ENCODE assay signal across 8 cellular contexts in genomic region chr5:111757582-111758283, GRCh38. TPM values are rescaled to one million over a fixed set of nuclear protein-coding genes. Genes with fewer than 3 reads are reported as not detected.
DNase-seq lines count a peak whose midpoint lies in the region; ATAC-seq and TF ChIP-seq lines count a peak whose summit lies in the region.

No MANE protein-coding gene starts in this region.

- no peaks in the 10 kb centered on the region for H3K27me3 ChIP-seq in BJ (ENCODE audit: control insufficient read depth, insufficient read depth, low read length)
- no peaks in the 10 kb centered on the region for H3K27me3 ChIP-seq in liver (ENCODE audit: control insufficient read depth in 4 of 4, insufficient read depth in 4 of 4, low read length in 3 of 4)

- intact Hi-C loops in dendritic cell treated with granulocyte-macrophage colony-stimulating factor and Interleukin-4, amounts not matched to agents 40 ng/mL and 50 ng/mL, for 4 days (cut with micrococcal nuclease), result loop anchor here (5.0 kb wide), 2 partner anchors 205 to 390 kb away; no protein-coding TSS in a partner anchor

- TF ChIP-seq RAD21 in liver (IDR thresholded peaks at IDR 0.05), result peak in 1 of 2 donors; percentile 31

- TF ChIP-seq POLR2A in GM19193 (IDR thresholded peaks at IDR 0.05; ENCODE audit: extremely low read depth, insufficient read depth, insufficient read length), result peak; percentile 69

- TF ChIP-seq CTCF in BJ (IDR thresholded peaks at IDR 0.05; ENCODE audit: insufficient read depth, low read depth, low read length), result no peak
- TF ChIP-seq CTCF in liver (IDR thresholded peaks at IDR 0.05; ENCODE audit: low read depth, low read length, missing input control), result no peak

- peaks cover 0 to 20% (median 8%) of the 10 kb centered on the region in 4 donors for H3K4me1 ChIP-seq in liver (ENCODE audit: control insufficient read depth in 4 of 4, insufficient read depth in 4 of 4, low read length in 3 of 4)

- H3K36me3 ChIP-seq in BJ (ENCODE audit: control insufficient read depth, insufficient read depth, low read length) (no peaks in the 10 kb centered on the region; the same call in 1 of the 2 replicates), liver (ENCODE audit: control insufficient read depth in 4 of 4, insufficient read depth in 3 of 4, low read depth in 1 of 4, low read length in 3 of 4) (no peaks in the 10 kb centered on the region)

- peak; percentile 69 for DNase-seq in BJ (ENCODE audit: low read depth)
- peak; percentile 69 for DNase-seq in NCI-H510A treated with DMSO at 0.1 percent for 48 hours (lab: John Stamatoyannopoulos, UW)
- DNase-seq in activated CD4-positive, alpha-beta T cell treated with anti-CD3 and anti-CD28 coated beads, Interleukin-2, amount 50 U/mL, for 24 hours (ENCODE audit: low read depth in 1 of 2, low spot score in 1 of 2), result peak; percentile 44 to 64
- DNase-seq in stimulated activated CD4-positive, alpha-beta T cell treated with anti-CD3 and anti-CD28 coated beads, Interleukin-4, amount 100 ng/mL, for 1 hour, result peak; percentile 78

- H3K27ac Mint-ChIP-seq in dendritic cell treated with granulocyte-macrophage colony-stimulating factor and Interleukin-4, amounts not matched to agents 40 ng/mL and 50 ng/mL, for 4 days, result peak overlapping the region; percentile 84

- peaks cover 44% of the 10 kb centered on the region for H3K4me1 Mint-ChIP-seq in dendritic cell treated with granulocyte-macrophage colony-stimulating factor and Interleukin-4, amounts not matched to agents 40 ng/mL and 50 ng/mL, for 4 days (ENCODE audit: low read depth)

- H3K4me3 ChIP-seq in BJ (ENCODE audit: low read depth, low read length) (peak overlapping the region; percentile 73), liver (ENCODE audit: low read depth in 1 of 3, low read length in 3 of 3) (peak overlapping the region; percentile 74 to 86 (median 79))

- H3K27me3 Mint-ChIP-seq in dendritic cell treated with granulocyte-macrophage colony-stimulating factor and Interleukin-4, amounts not matched to agents 40 ng/mL and 50 ng/mL, for 4 days, result peaks cover 22% of the 10 kb centered on the region

- H3K9me3 ChIP-seq in liver (ENCODE audit: control insufficient read depth in 4 of 4, low read length in 3 of 4), result no peaks in the 10 kb centered on the region

- ATAC-seq in HG03378 (IDR thresholded peaks at IDR 0.05; ENCODE audit: unreplicated experiment), result peak; percentile 71

- H3K9me3 Mint-ChIP-seq in dendritic cell treated with granulocyte-macrophage colony-stimulating factor and Interleukin-4, amounts not matched to agents 40 ng/mL and 50 ng/mL, for 4 days, result no peaks in the 10 kb centered on the region

- H3K9ac ChIP-seq in liver (ENCODE audit: low read depth in 1 of 2, low read length in 2 of 2), result peak overlapping the region; percentile 43 to 89

- POLR2A ChIA-PET in BJ (lab: Charles Lee), result interaction anchor here (0.6 to 1.4 kb wide), 6 partner anchors 36 to 403 kb away, joined by 3 to 6 read pairs (median 4); no protein-coding TSS in a partner anchor

- CTCF ChIA-PET in BJ (lab: Yijun Ruan, JAX), result interaction anchor here (0.7 to 1.8 kb wide), 10 partner anchors 9 to 323 kb away, joined by 3 to 5 read pairs (median 4); no protein-coding TSS in a partner anchor

- H3K27ac ChIP-seq in liver (ENCODE audit: low read depth in 1 of 2, low read length in 2 of 2), result peak overlapping the region; percentile 92 to 94

- no peaks in the 10 kb centered on the region for H3K36me3 Mint-ChIP-seq in dendritic cell treated with granulocyte-macrophage colony-stimulating factor and Interleukin-4, amounts not matched to agents 40 ng/mL and 50 ng/mL, for 4 days (ENCODE audit: low read depth)

- H3K4me3 Mint-ChIP-seq in dendritic cell treated with granulocyte-macrophage colony-stimulating factor and Interleukin-4, amounts not matched to agents 40 ng/mL and 50 ng/mL, for 4 days, result peak overlapping the region; percentile 84

- WGBS in liver, result under 1% methylated on average over 88 of the region's 88 CpGs

TF ChIP-seq in liver, 16 proteins besides CTCF, POLR2A, EP300 and RAD21:
- TF ChIP-seq HNF4A (conservative IDR thresholded peaks at IDR 0.05) (peak in 1 of 2 donors; percentile 9), YY1 (IDR thresholded peaks at IDR 0.05) (peak; percentile 85), EGR1 (IDR thresholded peaks at IDR 0.05; ENCODE audit: low read depth in 2 of 2) (no peak), HNF4G (IDR thresholded peaks at IDR 0.05) (no peak), GABPA (IDR thresholded peaks at IDR 0.05 in 1 of 2, conservative IDR thresholded peaks at IDR 0.05 in 1 of 2) (no peak), ZBTB33 (IDR thresholded peaks at IDR 0.05) (no peak), TAF1 (conservative IDR thresholded peaks at IDR 0.05) (no peak), FOXA1 (IDR thresholded peaks at IDR 0.05) (no peak), SP1 (IDR thresholded peaks at IDR 0.05) (peak; percentile 35), FOXA2 (IDR thresholded peaks at IDR 0.05) (no peak), NR2F2 (IDR thresholded peaks at IDR 0.05) (no peak), REST (IDR thresholded peaks at IDR 0.05) (peak; percentile 6), MAX (IDR thresholded peaks at IDR 0.05) (no peak), ATF3 (IDR thresholded peaks at IDR 0.05) (no peak), RXRA (IDR thresholded peaks at IDR 0.05) (peak in 1 of 2 donors; percentile 12), JUND (IDR thresholded peaks at IDR 0.05) (no peak)

RNA-seq across cellular contexts. Expression of gene NREP, which starts 0.7 kb away (rescaled TPM):
- 387 and 609 TPM in 2 replicates for polyA plus RNA-seq in BJ (2011; rRNA removed)
- polyA minus RNA-seq in BJ (2011; rRNA and poly(A)+ RNA removed), result 227 and 255 TPM in 2 replicates
- total RNA-seq in liver, result 10 to 100 TPM; 12.6 to 82.7 TPM
- 1 to 10 TPM; 3.0 to 7.0 TPM for polyA plus RNA-seq in liver

Comparison
In these comparisons a context has a peak if more than half of its experiments do, and no peak if none do; other contexts are left out.
1. Peak in every context shown above with its lines: DNase-seq, ATAC-seq, H3K4me3 ChIP-seq and H3K27ac ChIP-seq.
2. RNA of gene NREP, which starts 0.7 kb away (polyA plus RNA-seq): 387 to 609 TPM in BJ; 3.0 to 7.0 TPM in liver; every median in the first group is over 10 times any median in the second.